In the genomic region with DNA sequence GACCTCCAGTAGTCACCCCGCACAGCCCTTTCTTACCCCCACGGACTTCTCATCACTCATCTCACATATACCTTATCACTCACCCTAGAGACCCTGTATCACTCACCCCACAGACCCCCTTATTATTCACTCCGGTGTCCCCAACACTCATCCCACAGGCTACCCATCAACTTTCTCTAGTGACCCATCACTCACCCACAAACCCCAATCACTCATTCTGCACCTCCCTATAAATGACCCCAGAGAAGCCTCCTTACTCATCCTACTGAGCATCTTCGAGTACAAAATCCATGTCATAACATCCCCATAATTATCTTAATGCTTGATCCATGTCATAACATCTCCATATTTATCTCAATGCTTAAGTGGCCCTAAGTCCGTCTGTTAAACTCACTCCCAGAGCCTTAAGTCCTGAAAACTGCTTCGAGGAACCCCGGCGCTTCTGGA, we compare ENCODE assay signal across 8 cellular contexts. TPM values are rescaled to one million over a fixed set of nuclear protein-coding genes. Genes with fewer than 3 reads are reported as not detected.
DNase-seq lines count a peak whose midpoint lies in the region; ATAC-seq and TF ChIP-seq lines count a peak whose summit lies in the region.

No MANE protein-coding gene starts in this region.

- POLR2A ChIA-PET in T-cell (lab: Charles Lee) = no interaction called here

- peak; percentile 16 for ATAC-seq in GM21447 (IDR thresholded peaks at IDR 0.05; ENCODE audit: unreplicated experiment)
- ATAC-seq in T-cell (replicated peaks in 1 of 4) = no peak
- ATAC-seq in gastroesophageal sphincter = no peak
- ATAC-seq in stimulated activated naive CD8-positive, alpha-beta T cell treated with anti-CD3 and anti-CD28 coated beads, Interleukin-15, Interleukin-2, amounts not matched to agents 100 U/mL and 50 U/mL, for 24 hours = peak; percentile 33

- no peaks in the 10 kb centered on the region for H3K36me3 ChIP-seq in gastroesophageal sphincter

- TF ChIP-seq POLR2A in gastroesophageal sphincter (IDR thresholded peaks at IDR 0.05) = no peak

- H3K27ac Mint-ChIP-seq in T-cell = peak overlapping the region; percentile 66 to 94

- H3K9me3 Mint-ChIP-seq in T-cell = no peaks in the 10 kb centered on the region

- H3K4me3 ChIP-seq in AG09309 (ENCODE audit: control insufficient read depth, low read depth, low read length) = peak overlapping the region; percentile 50
- peak overlapping the region; percentile 83 to 99 for H3K4me3 ChIP-seq in gastroesophageal sphincter

- TF ChIP-seq CTCF in AG09309 (IDR thresholded peaks at IDR 0.05; ENCODE audit: control insufficient read depth, insufficient read depth, low read depth, low read length, missing control alignments) = no peak
- no peak for TF ChIP-seq CTCF in gastroesophageal sphincter (IDR thresholded peaks at IDR 0.05)

- no peaks in the 10 kb centered on the region for H3K36me3 Mint-ChIP-seq in T-cell

- DNase-seq in AG09309 (ENCODE audit: low read depth) (no peak), T-cell (no peak), kidney tubule cell (ENCODE audit: low spot score) (no peak), hepatic stellate cell (ENCODE audit: low spot score) (no peak), activated gamma-delta T cell (lab: John Stamatoyannopoulos, UW) (no peak)
- DNase-seq in stimulated activated naive CD8-positive, alpha-beta T cell treated with anti-CD3 and anti-CD28 coated beads, Interleukin-15, Interleukin-2, amounts not matched to agents 100 U/mL and 50 U/mL, for 24 hours = peak; percentile 6

- H3K4me1 Mint-ChIP-seq in T-cell = peaks cover 31 to 51% (median 47%) of the 10 kb centered on the region in 3 donors

- no peaks in the 10 kb centered on the region for H3K9me3 ChIP-seq in gastroesophageal sphincter

- H3K27ac ChIP-seq in gastroesophageal sphincter = peak overlapping the region in 3 of 4 donors; percentile 91 to 97 (median 95)

- H3K4me1 ChIP-seq in gastroesophageal sphincter = peaks cover 0 to 30% (median 0%) of the 10 kb centered on the region in 3 donors

- WGBS in gastroesophageal sphincter (ENCODE audit: low coverage in 1 of 2), 2 donors = 18 to 48% methylated on average over 4 of the region's 8 CpGs

- H3K27me3 ChIP-seq in gastroesophageal sphincter = no peaks in the 10 kb centered on the region

- no peak for TF ChIP-seq EP300 in gastroesophageal sphincter (IDR thresholded peaks at IDR 0.05)

- CTCF ChIA-PET in T-cell (lab: Charles Lee) = interaction anchor here in 1 of 2 donors (0.6 kb wide), 1 partner anchor 67 kb away, joined by 4 read pairs; no protein-coding TSS in a partner anchor

- peaks cover 0 to 8% of the 10 kb centered on the region in 2 donors for H3K27me3 Mint-ChIP-seq in T-cell

- H3K4me3 Mint-ChIP-seq in T-cell = peak overlapping the region; percentile 87 to 92 (median 90)

RNA-seq across cellular contexts. Expression of gene ZNF41, which starts 0.9 kb away (rescaled TPM):
- total RNA-seq in T-cell = 10 to 100 TPM in 3 of 5 donors, 1 to 10 TPM in 2; 8.4 to 20.4 (median 14.7) TPM
- 1 to 10 TPM; 8.8 to 10.0 (median 9.4) TPM for total RNA-seq in gastroesophageal sphincter

Comparison
In these comparisons a context has a peak if more than half of its experiments do, and no peak if none do; other contexts are left out.
1. ATAC-seq: peak in GM21447 (single experiment) and stimulated activated naive CD8-positive, alpha-beta T cell treated with anti-CD3 and anti-CD28 coated beads, Interleukin-15, Interleukin-2, amounts not matched to agents 100 U/mL and 50 U/mL, for 24 hours (single experiment); none in T-cell (0 of 4) and gastroesophageal sphincter (single experiment).